ENCODE assay signal across 8 cellular contexts in the genomic region with DNA sequence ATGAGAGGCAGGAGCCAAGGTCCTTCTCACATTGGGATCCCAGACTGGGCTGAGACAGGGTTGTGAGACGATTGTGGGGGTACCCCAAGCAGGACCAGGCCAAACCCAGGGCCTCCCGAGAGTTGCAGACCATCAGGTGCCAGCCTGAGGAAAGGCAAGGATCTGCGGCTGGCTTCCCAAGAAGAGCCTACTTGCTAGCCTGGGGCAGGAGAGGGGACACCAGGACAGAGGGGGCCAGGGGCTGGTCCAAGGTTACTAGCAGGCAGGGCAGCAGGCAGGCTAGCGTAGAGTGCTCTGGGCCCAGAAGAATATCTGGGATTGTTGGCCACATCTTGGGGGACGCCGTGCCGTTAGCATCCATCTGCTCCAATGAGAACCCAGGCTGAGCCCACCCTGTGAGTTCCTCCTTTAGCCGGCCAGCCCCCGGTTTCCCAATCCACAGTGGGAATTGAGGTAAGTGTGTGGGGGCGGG. TPM values are rescaled to one million over a fixed set of nuclear protein-coding genes. Genes with fewer than 3 reads are reported as not detected.
DNase-seq lines count a peak whose midpoint lies in the region; ATAC-seq and TF ChIP-seq lines count a peak whose summit lies in the region.

No MANE protein-coding gene starts in this region.

- peak overlapping the region; percentile 34 for H3K23ac ChIP-seq in neuronal stem cell (ENCODE audit: low read depth, low read length, poor library complexity)

- H3K9me2 ChIP-seq in PC-3 (replicated peaks; ENCODE audit: low read length): no peaks in the 10 kb centered on the region

- H3K27me3 ChIP-seq in CD4-positive, CD25-positive, alpha-beta regulatory T cell (ENCODE audit: control insufficient read depth, insufficient read depth, low read length): no peaks in the 10 kb centered on the region
- H3K27me3 ChIP-seq in PC-3 (ENCODE audit: low read length) (no peaks in the 10 kb centered on the region), neuronal stem cell (ENCODE audit: control insufficient read depth in 3 of 3, insufficient read depth in 3 of 3, low read depth in 1 of 3, low read length in 3 of 3) (peaks cover 0 to 23% (median 0%) of the 10 kb centered on the region in 3 experiments)

- H3K4me3 Mint-ChIP-seq in CD4-positive, CD25-positive, alpha-beta regulatory T cell: peak overlapping the region; percentile 89 to 97 (median 96)

- peak overlapping the region; percentile 94 for H3K4me2 ChIP-seq in PC-3 (ENCODE audit: low read length)
- H3K4me2 ChIP-seq in neuronal stem cell (ENCODE audit: insufficient read depth, low read length, poor library complexity, severe bottlenecking): peak overlapping the region; percentile 86

- H2BK120ac ChIP-seq in neuronal stem cell (ENCODE audit: low read depth, low read length): no peak overlapping the region

- H3K4me1 Mint-ChIP-seq in CD4-positive, CD25-positive, alpha-beta regulatory T cell: peaks cover 22 to 73% (median 39%) of the 10 kb centered on the region in 4 donors

- POLR2A ChIA-PET in PC-3 (lab: Charles Lee; ENCODE audit: unreplicated experiment): no interaction called here

- TF ChIP-seq CTCF in PC-3 (conservative IDR thresholded peaks at IDR 0.05; ENCODE audit: low read depth, low read length): no peak

- intact Hi-C loops in PC-3 (cut with micrococcal nuclease): loop anchor here (5.0 kb wide), 1 partner anchor 259 kb away; a partner anchor contains a TSS

- H3K79me1 ChIP-seq in neuronal stem cell (ENCODE audit: low read depth, low read length): no peaks in the 10 kb centered on the region

- H3K18ac ChIP-seq in neuronal stem cell (ENCODE audit: low read length): peak overlapping the region; percentile 97

- H3K14ac ChIP-seq in neuronal stem cell (ENCODE audit: low read length): no peak overlapping the region

- H4K8ac ChIP-seq in neuronal stem cell (ENCODE audit: low read depth, low read length): no peak overlapping the region

- H3K79me2 ChIP-seq in PC-3 (ENCODE audit: low read length): no peaks in the 10 kb centered on the region

- H2BK12ac ChIP-seq in neuronal stem cell (ENCODE audit: low read length): no peak overlapping the region

- H3K36me3 ChIP-seq in CD4-positive, CD25-positive, alpha-beta regulatory T cell (ENCODE audit: control insufficient read depth, insufficient read depth, low read length): peaks cover 26% of the 10 kb centered on the region
- no peaks in the 10 kb centered on the region for H3K36me3 ChIP-seq in PC-3 (ENCODE audit: low read depth, low read length)
- peaks cover 2 to 33% of the 10 kb centered on the region in 2 donors for H3K36me3 ChIP-seq in neuronal stem cell (replicated peaks in 1 of 2; ENCODE audit: control insufficient read depth in 2 of 2, insufficient read depth in 2 of 2, low read length in 2 of 2)

- DNase-seq in CD4-positive, CD25-positive, alpha-beta regulatory T cell: no peak
- DNase-seq in PC-3 (no peak), epithelial cell of prostate (ENCODE audit: low read depth, low spot score) (no peak), neuronal stem cell (ENCODE audit: low spot score) (no peak), NOMO-1 treated with DMSO at 0.1 percent for 48 hours (lab: John Stamatoyannopoulos, UW; ENCODE audit: unreplicated experiment) (no peak), foreskin melanocyte (no peak), dedifferentiated amniotic fluid mesenchymal stem cell (ENCODE audit: extremely low spot score) (no peak)

- H3K36me3 Mint-ChIP-seq in CD4-positive, CD25-positive, alpha-beta regulatory T cell: peaks cover 24% of the 10 kb centered on the region

- H3K9me3 ChIP-seq in CD4-positive, CD25-positive, alpha-beta regulatory T cell (ENCODE audit: control insufficient read depth in 2 of 2, low read length in 2 of 2): no peaks in the 10 kb centered on the region
- H3K9me3 ChIP-seq in PC-3 (ENCODE audit: low read length): no peaks in the 10 kb centered on the region
- H3K9me3 ChIP-seq in neuronal stem cell (replicated peaks in 1 of 2; ENCODE audit: control insufficient read depth in 2 of 2, insufficient read depth in 1 of 2, low read depth in 1 of 2, low read length in 2 of 2): no peaks in the 10 kb centered on the region

- no CpG with 5 or more reads among the region's 10 CpGs for WGBS in neuronal stem cell (ENCODE audit: extremely low coverage in 2 of 2, insufficient read length in 2 of 2, insufficient replicate concordance in 1 of 2), 2 donors

- H2AFZ ChIP-seq in PC-3 (ENCODE audit: low read length): peak overlapping the region; percentile 92
- peak overlapping the region; percentile 96 for H2AFZ ChIP-seq in neuronal stem cell (ENCODE audit: low read length)

- BruUV-seq in PC-3 (replicated peaks; lab: Mats Ljungman, UMichigan): TSS peak; percentile 55

- H2BK15ac ChIP-seq in neuronal stem cell (ENCODE audit: low read length): peak overlapping the region; percentile 72

- H2BK5ac ChIP-seq in neuronal stem cell (ENCODE audit: low read length): peak overlapping the region; percentile 76

- peak overlapping the region; percentile 97 to 99 (median 97) for H3K27ac Mint-ChIP-seq in CD4-positive, CD25-positive, alpha-beta regulatory T cell

- H3K27me3 Mint-ChIP-seq in CD4-positive, CD25-positive, alpha-beta regulatory T cell: no peaks in the 10 kb centered on the region

- ATAC-seq in CD4-positive, CD25-positive, alpha-beta regulatory T cell (ENCODE audit: low read depth in 2 of 2): no peak
- no peak for ATAC-seq in PC-3
- ATAC-seq in esophagus mucosa: no peak

- no peak overlapping the region for H4K91ac ChIP-seq in neuronal stem cell (ENCODE audit: low read depth, low read length, poor library complexity)

- no peak overlapping the region for H3K4ac ChIP-seq in neuronal stem cell (ENCODE audit: low read length)

- peak overlapping the region; percentile 87 for H3K4me3 ChIP-seq in CD4-positive, CD25-positive, alpha-beta regulatory T cell (ENCODE audit: low read depth, low read length)
- peak overlapping the region; percentile 71 for H3K4me3 ChIP-seq in PC-3 (ENCODE audit: low read length)
- H3K4me3 ChIP-seq in neuronal stem cell (ENCODE audit: low read length in 2 of 2): peak overlapping the region; percentile 55 to 85

- peaks cover 0 to 1% (median 0%) of the 10 kb centered on the region in 7 donors for H3K9me3 Mint-ChIP-seq in CD4-positive, CD25-positive, alpha-beta regulatory T cell

- peak overlapping the region; percentile 97 for H3K27ac ChIP-seq in CD4-positive, CD25-positive, alpha-beta regulatory T cell (ENCODE audit: insufficient read depth, low read length, poor library complexity, severe bottlenecking)
- H3K27ac ChIP-seq in PC-3 (ENCODE audit: low read length): no peak overlapping the region
- peak overlapping the region; percentile 34 for H3K27ac ChIP-seq in epithelial cell of prostate
- no peak overlapping the region for H3K27ac ChIP-seq in neuronal stem cell (replicated peaks; ENCODE audit: low read length)

- no peaks in the 10 kb centered on the region for H4K20me1 ChIP-seq in PC-3 (ENCODE audit: low read length)

- H3F3A ChIP-seq in PC-3 (ENCODE audit: low read length, unreplicated experiment): no peaks in the 10 kb centered on the region

- H3K9ac ChIP-seq in PC-3 (ENCODE audit: low read length): peak overlapping the region; percentile 49
- H3K9ac ChIP-seq in neuronal stem cell (ENCODE audit: low read depth, low read length, poor library complexity): peak overlapping the region; percentile 85

- H3K4me1 ChIP-seq in CD4-positive, CD25-positive, alpha-beta regulatory T cell (ENCODE audit: control insufficient read depth, insufficient read depth, low read length, poor library complexity, severe bottlenecking): peaks cover 85% of the 10 kb centered on the region
- H3K4me1 ChIP-seq in PC-3 (ENCODE audit: insufficient read depth, low read length) (peaks cover 17% of the 10 kb centered on the region), neuronal stem cell (ENCODE audit: control insufficient read depth in 2 of 2, insufficient read depth in 1 of 2, low read depth in 1 of 2, low read length in 2 of 2) (peaks cover 9 to 14% of the 10 kb centered on the region in 2 donors)

- peak overlapping the region; percentile 59 for H2AK5ac ChIP-seq in neuronal stem cell (ENCODE audit: low read depth, low read length)

- CTCF ChIA-PET in PC-3 (lab: Charles Lee): interaction anchor here (0.6 to 1.3 kb wide), 4 partner anchors 10 to 778 kb away, joined by 3 to 5 read pairs (median 4); no protein-coding TSS in a partner anchor

RNA-seq across cellular contexts. Expression of a gene that starts 0.5 kb away (rescaled TPM):
- 23.4 TPM for total RNA-seq in CD4-positive, CD25-positive, alpha-beta regulatory T cell
- 10 to 100 TPM; 40.5 to 66.7 (median 58.5) TPM for polyA plus RNA-seq in CD4-positive, CD25-positive, alpha-beta regulatory T cell
- total RNA-seq in PC-3 (2014; rRNA removed): 1.6 and 2.3 TPM in 2 replicates
- 2.1 TPM for polyA plus RNA-seq in neuronal stem cell (2013, experiment 1 of 2)
- polyA plus RNA-seq in neuronal stem cell (2013, experiment 2 of 2): 2.1 TPM
- 4.8 TPM for total RNA-seq in esophagus mucosa

RNA-seq across cellular contexts. Expression of a gene that starts 5.9 kb away (rescaled TPM):
- total RNA-seq in CD4-positive, CD25-positive, alpha-beta regulatory T cell: 42.9 TPM
- polyA plus RNA-seq in CD4-positive, CD25-positive, alpha-beta regulatory T cell: 10 to 100 TPM; 47.0 to 52.9 (median 49.5) TPM
- 142 and 174 TPM in 2 replicates for total RNA-seq in PC-3 (2014; rRNA removed)
- 90.3 TPM for polyA plus RNA-seq in neuronal stem cell (2013, experiment 1 of 2)
- polyA plus RNA-seq in neuronal stem cell (2013, experiment 2 of 2): 89.0 TPM
- 50.5 TPM for total RNA-seq in esophagus mucosa

RNA-seq across cellular contexts. Expression of a gene that starts 41.7 kb away (rescaled TPM):
- 21.1 TPM for total RNA-seq in CD4-positive, CD25-positive, alpha-beta regulatory T cell
- 10 to 100 TPM; 18.5 to 24.9 (median 23.1) TPM for polyA plus RNA-seq in CD4-positive, CD25-positive, alpha-beta regulatory T cell
- total RNA-seq in PC-3 (2014; rRNA removed) (20.3 and 22.2 TPM in 2 replicates), esophagus mucosa (11.0 TPM)
- 15.5 TPM for polyA plus RNA-seq in neuronal stem cell (2013, experiment 1 of 2)
- polyA plus RNA-seq in neuronal stem cell (2013, experiment 2 of 2): 15.1 TPM

RNA-seq across cellular contexts. Expression of a gene that starts 43.5 kb away (rescaled TPM):
- 8.7 TPM for total RNA-seq in CD4-positive, CD25-positive, alpha-beta regulatory T cell
- polyA plus RNA-seq in CD4-positive, CD25-positive, alpha-beta regulatory T cell: 10 to 100 TPM in 2 of 4 donors, 1 to 10 TPM in 2; 7.4 to 11.9 (median 10.6) TPM
- 31.2 and 33.9 TPM in 2 replicates for total RNA-seq in PC-3 (2014; rRNA removed)
- 9.9 TPM for polyA plus RNA-seq in neuronal stem cell (2013, experiment 1 of 2)
- 9.3 TPM for polyA plus RNA-seq in neuronal stem cell (2013, experiment 2 of 2)
- 0.68 TPM for total RNA-seq in esophagus mucosa

Comparison
In these comparisons a context has a peak if more than half of its experiments do, and no peak if none do; other contexts are left out.
1. H3K27ac ChIP-seq: peak in CD4-positive, CD25-positive, alpha-beta regulatory T cell (single experiment) and epithelial cell of prostate (single experiment); none in PC-3 (single experiment) and neuronal stem cell (single experiment).
2. Peak in every context shown above with its lines, with median percentiles within 50 percentile points of each other: H3K4me3 ChIP-seq.